ENCODE assay signal across 7 cellular contexts in the genomic region with DNA sequence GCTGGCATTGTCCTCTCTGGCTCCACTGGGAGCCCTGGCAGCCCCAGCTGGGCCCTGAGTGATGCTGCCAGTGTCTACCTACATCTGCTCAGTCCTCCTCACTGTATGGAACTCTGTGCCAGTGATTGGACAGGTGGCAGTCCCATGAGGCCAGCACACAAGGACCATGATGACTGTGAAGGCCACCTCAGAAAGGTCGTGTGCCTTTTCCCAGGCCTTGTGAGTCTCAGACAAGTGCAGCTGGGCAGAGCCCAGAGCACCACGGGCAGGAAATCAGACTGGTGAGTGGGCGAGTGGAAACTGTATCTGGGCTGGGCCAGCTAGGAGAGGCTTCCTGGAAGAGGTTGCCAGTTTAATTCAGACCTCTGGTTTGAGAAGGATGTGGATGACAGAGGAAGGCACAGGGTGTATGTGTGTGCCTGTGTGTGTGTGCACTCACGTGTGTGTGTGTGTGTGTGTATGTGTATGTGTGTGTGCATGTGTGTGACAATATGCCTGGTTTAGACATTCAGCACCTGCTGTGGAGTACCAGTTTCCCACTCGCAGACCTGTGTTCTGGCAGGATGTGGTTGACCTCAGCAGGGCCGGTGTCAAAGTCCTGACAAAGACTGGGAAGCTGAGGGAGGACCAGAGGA. TPM values are rescaled to one million over a fixed set of nuclear protein-coding genes. Genes with fewer than 3 reads are reported as not detected.
DNase-seq lines count a peak whose midpoint lies in the region; ATAC-seq and TF ChIP-seq lines count a peak whose summit lies in the region.

No MANE protein-coding gene starts in this region.

- no peaks in the 10 kb centered on the region for H3K27me3 ChIP-seq in mammary epithelial cell (ENCODE audit: insufficient read depth, low read length)

- H3K27ac Mint-ChIP-seq in stimulated activated effector memory CD8-positive, alpha-beta T cell treated with anti-CD3 and anti-CD28 coated beads, Interleukin-12 subunit alpha, Interleukin-12 subunit beta, amount 100 ng/mL, for 72 hours: peak overlapping the region; percentile 91

- no peak for TF ChIP-seq CTCF in mammary epithelial cell (conservative IDR thresholded peaks at IDR 0.05 in 1 of 2, IDR thresholded peaks at IDR 0.05 in 1 of 2; ENCODE audit: extremely low read depth in 1 of 2, insufficient read depth in 1 of 2, low read depth in 1 of 2, low read length in 2 of 2)
- TF ChIP-seq CTCF in GM13976 (IDR thresholded peaks at IDR 0.05; ENCODE audit: borderline replicate concordance, control extremely low read depth, extremely low read depth, insufficient read depth, missing control alignments): no peak
- no peak for TF ChIP-seq CTCF in coronary artery (IDR thresholded peaks at IDR 0.05)

- peak; percentile 42 for ATAC-seq in GM19397 (IDR thresholded peaks at IDR 0.05; ENCODE audit: unreplicated experiment)
- peak; percentile 86 for ATAC-seq in stimulated activated effector memory CD8-positive, alpha-beta T cell treated with anti-CD3 and anti-CD28 coated beads, Interleukin-12 subunit alpha, Interleukin-12 subunit beta, amount 100 ng/mL, for 72 hours
- ATAC-seq in HG03025 (IDR thresholded peaks at IDR 0.05; ENCODE audit: low FRiP score, unreplicated experiment): no peak

- DNase-seq in Kasumi-1 (lab: John Stamatoyannopoulos, UW) (peak; percentile 50 to 56), mammary epithelial cell (no peak), GM13976 (ENCODE audit: low spot score) (no peak), coronary artery (ENCODE audit: low spot score) (no peak)
- peak; percentile 34 to 80 for DNase-seq in stimulated activated effector memory CD8-positive, alpha-beta T cell treated with anti-CD3 and anti-CD28 coated beads, Interleukin-12 subunit alpha, Interleukin-12 subunit beta, amount 100 ng/mL, for 72 hours (ENCODE audit: low spot score in 2 of 2)

- peaks cover 73% of the 10 kb centered on the region for H3K36me3 Mint-ChIP-seq in stimulated activated effector memory CD8-positive, alpha-beta T cell treated with anti-CD3 and anti-CD28 coated beads, Interleukin-12 subunit alpha, Interleukin-12 subunit beta, amount 100 ng/mL, for 72 hours

- H3K79me2 ChIP-seq in mammary epithelial cell (ENCODE audit: insufficient read depth, low read length): peaks cover 97% of the 10 kb centered on the region

- CTCF ChIA-PET in mammary epithelial cell (lab: Charles Lee; ENCODE audit: low non-redundant PET): no interaction called here

- H4K20me1 ChIP-seq in mammary epithelial cell (ENCODE audit: insufficient read depth, low read length): no peaks in the 10 kb centered on the region

- WGBS in mammary epithelial cell (ENCODE audit: low coverage, missing lambda C conversion rate): 16% methylated on average over 5 of the region's 6 CpGs

- H3K9ac ChIP-seq in mammary epithelial cell (ENCODE audit: insufficient read depth, low read length): no peak overlapping the region

- no peaks in the 10 kb centered on the region for H3K9me3 Mint-ChIP-seq in stimulated activated effector memory CD8-positive, alpha-beta T cell treated with anti-CD3 and anti-CD28 coated beads, Interleukin-12 subunit alpha, Interleukin-12 subunit beta, amount 100 ng/mL, for 72 hours

- dilution Hi-C loops in mammary epithelial cell (cut with HindIII; ENCODE audit: low sequenced_read_pairs): no loop called here

- intact Hi-C loops in mammary epithelial cell (cut with micrococcal nuclease): no loop called here

- H3K4me3 Mint-ChIP-seq in stimulated activated effector memory CD8-positive, alpha-beta T cell treated with anti-CD3 and anti-CD28 coated beads, Interleukin-12 subunit alpha, Interleukin-12 subunit beta, amount 100 ng/mL, for 72 hours: peak overlapping the region; percentile 68

- H3K4me1 ChIP-seq in mammary epithelial cell (ENCODE audit: insufficient read depth, low read length): peaks cover 89% of the 10 kb centered on the region

- H3K4me1 Mint-ChIP-seq in stimulated activated effector memory CD8-positive, alpha-beta T cell treated with anti-CD3 and anti-CD28 coated beads, Interleukin-12 subunit alpha, Interleukin-12 subunit beta, amount 100 ng/mL, for 72 hours: peaks cover 94% of the 10 kb centered on the region

- H3K4me3 ChIP-seq in mammary epithelial cell (replicated peaks in 1 of 3; ENCODE audit: insufficient read depth in 1 of 3, low read depth in 2 of 3, low read length in 3 of 3) (no peak overlapping the region), coronary artery (no peak overlapping the region)

- H3K27ac ChIP-seq in mammary epithelial cell (ENCODE audit: insufficient read depth, low read depth, low read length): peak overlapping the region; percentile 27
- peak overlapping the region in 1 of 2 donors; percentile 51 for H3K27ac ChIP-seq in coronary artery

- H3K36me3 ChIP-seq in mammary epithelial cell (ENCODE audit: insufficient read depth, low read length): no peaks in the 10 kb centered on the region

- no TSS peak for BruUV-seq in mammary epithelial cell (replicated peaks; lab: Mats Ljungman, UMichigan)

- in situ Hi-C loops in mammary epithelial cell (cut with MboI; ENCODE audit: low sequenced_read_pairs in 2 of 2) (no loop called here), GM13976 (cut with MboI; ENCODE audit: low sequenced_read_pairs, unreplicated experiment) (no loop called here)

- H3K4me2 ChIP-seq in mammary epithelial cell (ENCODE audit: insufficient read depth, low read depth, low read length): peak overlapping the region; percentile 58

- no peaks in the 10 kb centered on the region for H3K9me3 ChIP-seq in mammary epithelial cell (replicated peaks; ENCODE audit: insufficient read depth, low read length)

- no peak overlapping the region for H2AFZ ChIP-seq in mammary epithelial cell (ENCODE audit: low read depth, low read length)

RNA-seq across cellular contexts. Expression of gene MAPKAPK3, which starts 7.0 kb away (rescaled TPM):
- total RNA-seq in mammary epithelial cell: 100 to 1,000 TPM in 1 of 2 donors, 10 to 100 TPM in 1; 94.9 to 138 TPM
- 259 TPM for polyA plus RNA-seq in mammary epithelial cell
- 258 TPM for polyA minus RNA-seq in mammary epithelial cell

RNA-seq across cellular contexts. Expression of gene CISH, which starts 12.4 kb away (rescaled TPM):
- 1 to 10 TPM; 1.8 to 2.8 TPM for total RNA-seq in mammary epithelial cell
- polyA plus RNA-seq in mammary epithelial cell: 3.6 TPM
- polyA minus RNA-seq in mammary epithelial cell: 8.8 TPM

RNA-seq across cellular contexts. Expression of gene DOCK3, which starts 50.8 kb away (rescaled TPM):
- total RNA-seq in mammary epithelial cell: under 1 TPM; 0.17 to 0.38 TPM
- polyA plus RNA-seq in mammary epithelial cell: 0.08 TPM
- polyA minus RNA-seq in mammary epithelial cell: not detected

RNA-seq across cellular contexts. Expression of gene HEMK1, which starts 54.6 kb away (rescaled TPM):
- 10 to 100 TPM; 14.2 to 23.1 TPM for total RNA-seq in mammary epithelial cell
- 15.4 TPM for polyA plus RNA-seq in mammary epithelial cell
- polyA minus RNA-seq in mammary epithelial cell: 8.5 TPM

RNA-seq across cellular contexts. Expression of gene C3orf18, which starts 56.4 kb away (rescaled TPM):
- 1 to 10 TPM in 1 of 2 donors, under 1 TPM in 1; 0.80 to 6.5 TPM for total RNA-seq in mammary epithelial cell
- polyA plus RNA-seq in mammary epithelial cell: 2.1 TPM
- not detected for polyA minus RNA-seq in mammary epithelial cell

Comparison
In these comparisons a context has a peak if more than half of its experiments do, and no peak if none do; other contexts are left out.
1. DNase-seq: peak in Kasumi-1 (2 of 2) and stimulated activated effector memory CD8-positive, alpha-beta T cell treated with anti-CD3 and anti-CD28 coated beads, Interleukin-12 subunit alpha, Interleukin-12 subunit beta, amount 100 ng/mL, for 72 hours (2 of 2); none in mammary epithelial cell (single experiment), GM13976 (single experiment) and coronary artery (single experiment).